ENCODE assay signal across 8 cellular contexts in the genomic region with DNA sequence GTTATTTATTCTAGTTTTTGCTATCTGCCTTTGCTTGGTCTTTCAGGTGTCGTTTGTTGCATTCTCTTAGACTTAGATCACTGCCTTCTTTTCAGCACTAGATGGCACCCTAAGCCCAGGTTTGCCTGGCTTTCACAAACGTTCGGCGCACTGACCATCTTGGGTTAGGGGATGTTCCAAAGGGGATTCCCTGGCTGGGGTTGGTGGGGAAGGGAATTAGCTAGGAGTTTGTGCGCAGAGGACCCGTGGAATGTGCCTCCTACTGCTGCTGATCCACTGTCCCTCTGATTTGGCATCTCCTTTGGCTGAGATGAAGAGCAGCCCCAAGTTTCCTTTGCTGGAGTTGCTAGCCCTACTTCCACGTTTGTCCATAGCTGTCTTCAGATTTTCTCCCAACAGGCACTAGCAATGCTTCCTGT. TPM values are rescaled to one million over a fixed set of nuclear protein-coding genes. Genes with fewer than 3 reads are reported as not detected.
A peak's percentile ranks its signal among the peaks of the same experiment; 100 is the strongest.
DNase-seq lines count a peak whose midpoint lies in the region; ATAC-seq and TF ChIP-seq lines count a peak whose summit lies in the region.

No MANE protein-coding gene starts in this region.

- no peak overlapping the region for H3K4me3 ChIP-seq in NB4 (ENCODE audit: low read depth, low read length)
- no peak overlapping the region for H3K4me3 ChIP-seq in breast epithelium
- H3K4me3 ChIP-seq in kidney epithelial cell (ENCODE audit: low read depth, low read length) = no peak overlapping the region

- ATAC-seq in GM21717 (IDR thresholded peaks at IDR 0.05; ENCODE audit: unreplicated experiment) = peak; percentile 75
- ATAC-seq in omental fat pad (ENCODE audit: low FRiP score) = no peak

- TF ChIP-seq POLR2A in NB4 (IDR thresholded peaks at IDR 0.05; ENCODE audit: extremely low read depth, insufficient read length) (no peak), breast epithelium (IDR thresholded peaks at IDR 0.05) (no peak)

- DNase-seq in DMS153 (lab: John Stamatoyannopoulos, UW) (peak; percentile 10), NB4 (ENCODE audit: low read depth) (peak; percentile 54), T follicular helper cell (ENCODE audit: low read depth) (peak; percentile 19), breast epithelium (ENCODE audit: low spot score in 2 of 2) (no peak), kidney epithelial cell (ENCODE audit: low read depth) (peak; percentile 7), omental fat pad (ENCODE audit: low spot score) (no peak)
- peak; percentile 15 for DNase-seq in stimulated activated CD8-positive, alpha-beta memory T cell treated with anti-CD3 and anti-CD28 coated beads, Interleukin-12 subunit alpha, Interleukin-12 subunit beta, amount 100 ng/mL, for 1 hour (ENCODE audit: low read depth)

- H3K27me3 ChIP-seq in breast epithelium (no peaks in the 10 kb centered on the region), kidney epithelial cell (ENCODE audit: control insufficient read depth, insufficient read depth, low read length) (no peaks in the 10 kb centered on the region)

- H3K27ac ChIP-seq in breast epithelium = no peak overlapping the region

- TF ChIP-seq CTCF in NB4 (IDR thresholded peaks at IDR 0.05; ENCODE audit: low read depth, low read length) = peak; percentile 64
- TF ChIP-seq CTCF in breast epithelium (IDR thresholded peaks at IDR 0.05) = peak in 2 of 3 donors; percentile 45 to 47
- TF ChIP-seq CTCF in kidney epithelial cell (IDR thresholded peaks at IDR 0.05; ENCODE audit: insufficient read depth, low read length, poor library complexity, severe bottlenecking) = peak; percentile 81
- peak in 1 of 3 donors; percentile 13 for TF ChIP-seq CTCF in omental fat pad (IDR thresholded peaks at IDR 0.05)

- intact Hi-C loops in breast epithelium (cut with DNase I; ENCODE audit: low total_unique reads) = no loop called here

- peaks cover 0 to 6% of the 10 kb centered on the region in 2 donors for H3K9me3 ChIP-seq in breast epithelium

- H3K4me1 ChIP-seq in breast epithelium = no peaks in the 10 kb centered on the region

- H3K36me3 ChIP-seq in breast epithelium (no peaks in the 10 kb centered on the region), kidney epithelial cell (ENCODE audit: control insufficient read depth, insufficient read depth, low read length) (no peaks in the 10 kb centered on the region)

RNA-seq across cellular contexts. Expression of a gene that starts 33.9 kb away (rescaled TPM):
- total RNA-seq in breast epithelium (10 to 100 TPM; 48.2 to 65.6 (median 49.8) TPM), kidney epithelial cell (97.1 and 98.0 TPM in 2 replicates), omental fat pad (10 to 100 TPM; 26.0 to 53.1 (median 30.2) TPM)

Comparison
In these comparisons a context has a peak if more than half of its experiments do, and no peak if none do; other contexts are left out.
1. DNase-seq: peak in DMS153 (single experiment), NB4 (single experiment), T follicular helper cell (single experiment), kidney epithelial cell (single experiment) and stimulated activated CD8-positive, alpha-beta memory T cell treated with anti-CD3 and anti-CD28 coated beads, Interleukin-12 subunit alpha, Interleukin-12 subunit beta, amount 100 ng/mL, for 1 hour (single experiment); none in breast epithelium (0 of 2) and omental fat pad (single experiment).